Comparison of ENCODE assay signal across 25 cellular contexts in genomic region chr10:93342346-93342745, GRCh38.
"Had no signal": no experiment of that assay in that cellular context is flagged by ENCODE, and none has a peak within 500 bp of the region (broad histone marks: within the 10 kb centered on the region; RNA-seq: fewer than 3 reads in every experiment).

No MANE protein-coding gene starts in this region.

- ATAC-seq: activated CD8-positive, alpha-beta T cell treated with anti-CD3 and anti-CD28 coated beads for 36 hours; activated naive CD8-positive, alpha-beta T cell treated with anti-CD3 and anti-CD28 coated beads, Interleukin-2, amount 50 U/mL, for 24 hours; activated T-cell treated with anti-CD3 and anti-CD28 coated beads, Interleukin-2, amount 50 U/mL, for 4 hours; activated T-helper 17 cell treated with anti-CD3 and anti-CD28 coated beads, Interleukin-2, amount 50 U/mL, for 72 hours; effector memory CD8-positive, alpha-beta T cell; foreskin keratinocyte; heart left ventricle; naive thymus-derived CD8-positive, alpha-beta T cell; T-helper 17 cell; WTC11 had no signal

- H3K9me3 ChIP-seq: heart left ventricle, right atrium auricular region, tibial nerve had no signal

- DNase-seq: activated CD4-positive, alpha-beta T cell treated with anti-CD3 and anti-CD28 coated beads for 1 hour; activated CD4-positive, alpha-beta T cell treated with anti-CD3 and anti-CD28 coated beads, Interleukin-2, amount 10 ng/mL, durations not matched to agents 7 days and 5 days; activated CD8-positive, alpha-beta T cell treated with anti-CD3 and anti-CD28 coated beads for 36 hours; activated gamma-delta T cell treated with Interleukin-2 at 50 U/mL for 16 hours; activated naive CD8-positive, alpha-beta T cell treated with anti-CD3 and anti-CD28 coated beads, Interleukin-2, amount 50 U/mL, for 24 hours; activated T-cell treated with anti-CD3 and anti-CD28 coated beads, Interleukin-2, amount 50 U/mL, for 4 hours; anterior cingulate cortex; dorsolateral prefrontal cortex; effector memory CD8-positive, alpha-beta T cell; foreskin keratinocyte; heart left ventricle; hypothalamus; immature natural killer cell; midbrain; naive thymus-derived CD8-positive, alpha-beta T cell; nucleus accumbens; stimulated activated CD4-positive, alpha-beta T cell treated with anti-CD3 and anti-CD28 coated beads, Interleukin-2, amount 100 ng/mL, for 48 hours; stimulated activated naive CD4-positive, alpha-beta T cell treated with Interleukin-2 at 50 U/mL for 16 hours; T-helper 17 cell; T1000 had no signal

- H3K4me3 ChIP-seq: coronary artery, dorsolateral prefrontal cortex, heart left ventricle, right atrium auricular region, tibial nerve had no signal

- H3K27ac ChIP-seq: coronary artery, dorsolateral prefrontal cortex, foreskin keratinocyte, heart left ventricle, right atrium auricular region, tibial nerve had no signal

- H3K27me3 ChIP-seq: dorsolateral prefrontal cortex, foreskin keratinocyte, heart left ventricle, right atrium auricular region, tibial nerve had no signal

- H3K4me1 ChIP-seq: foreskin keratinocyte had no signal
